In the genomic region with DNA sequence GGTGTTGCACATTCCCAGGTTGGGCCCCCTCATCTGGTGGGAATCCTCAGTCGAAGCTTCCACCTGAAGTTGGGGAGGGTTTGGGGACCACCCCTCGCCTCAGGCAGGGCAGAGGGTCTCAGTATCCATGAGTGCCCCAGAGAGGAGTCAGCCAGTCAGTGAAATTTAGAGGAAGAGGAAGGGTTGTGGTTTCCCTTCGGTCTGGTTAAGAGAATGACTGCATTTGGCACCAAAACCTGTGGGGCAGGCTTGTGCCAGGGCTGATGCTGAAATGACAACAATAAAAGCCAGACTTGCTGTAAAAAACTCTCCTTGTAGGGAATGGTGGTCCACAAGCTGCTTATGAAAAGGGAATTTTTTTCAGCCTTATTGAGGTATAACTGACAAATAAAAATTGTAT, we compare ENCODE assay signal across 18 cellular contexts. TPM values are rescaled to one million over a fixed set of nuclear protein-coding genes. Genes with fewer than 3 reads are reported as not detected.
DNase-seq lines count a peak whose midpoint lies in the region; ATAC-seq, FAIRE-seq and TF ChIP-seq lines count a peak whose summit lies in the region.
"Had no signal": no experiment of that assay in that cellular context is flagged by ENCODE, and none has a peak within 500 bp of the region (broad histone marks: within the 10 kb centered on the region; RNA-seq: fewer than 3 reads in every experiment).

No MANE protein-coding gene starts in this region.

- BruUV-seq in IMR-90 (replicated peaks; lab: Mats Ljungman, UMichigan) = no TSS peak
- no TSS peak for BruUV-seq in GM12878 (replicated peaks; lab: Mats Ljungman, UMichigan)

- no peak overlapping the region for H3K14ac ChIP-seq in IMR-90 (replicated peaks; ENCODE audit: low read depth, low read length)

- SMC1A ChIA-PET in GM12878 (lab: Charles Lee; ENCODE audit: uncharacterized antibody, unreplicated experiment) = interaction anchor here (2.9 kb wide), 1 partner anchor 21 kb away, joined by 12 read pairs; no protein-coding TSS in a partner anchor

- peak overlapping the region; percentile 33; the same call in 1 of the 2 replicates for H3K18ac ChIP-seq in IMR-90 (ENCODE audit: low read depth, low read length)

- H3K79me2 ChIP-seq in GM12878 (ENCODE audit: control insufficient read depth, insufficient read depth, low read length) = no peaks in the 10 kb centered on the region

- in situ Hi-C loops in IMR-90 (cut with MboI; ENCODE audit: low sequenced_read_pairs) = no loop called here
- in situ Hi-C loops in GM12878 (cut with MboI) = no loop called here

- dilution Hi-C loops in IMR-90 (cut with HindIII; ENCODE audit: low sequenced_read_pairs, unreplicated experiment) = no loop called here

- no peak overlapping the region for H4K8ac ChIP-seq in IMR-90 (ENCODE audit: low read depth in 2 of 2, low read length in 2 of 2)

- no peak for DNase-seq in IMR-90
- DNase-seq in GM12878 (ENCODE audit: low read depth, low spot score) = no peak
- peak; percentile 24 for DNase-seq in prostate gland (ENCODE audit: low spot score)
- DNase-seq in HUDEP-2 (lab: John Stamatoyannopoulos, UW; ENCODE audit: unreplicated experiment in 76 of 76) = no peak
- DNase-seq in stimulated activated naive CD4-positive, alpha-beta T cell (lab: John Stamatoyannopoulos, UW) = no peak
- no peak for DNase-seq in SHP77 treated with DMSO at 0.1 percent for 48 hours (lab: John Stamatoyannopoulos, UW)
- DNase-seq: activated naive CD4-positive, alpha-beta T cell treated with Interleukin-2 at 50 U/mL for 16 hours; GM23248; Karpas-422; naive thymus-derived CD8-positive, alpha-beta T cell; NCI-H1930; NCI-H526 treated with DMSO at 0.1 percent for 48 hours; retina; SIG-M5; stimulated activated CD4-positive, alpha-beta T cell treated with anti-CD3 and anti-CD28 coated beads, Interleukin-2, amount 100 ng/mL, for 48 hours had no signal

- H3K4me1 ChIP-seq in IMR-90 (ENCODE audit: control insufficient read depth, insufficient read depth, low read length) (peaks cover 21% of the 10 kb centered on the region), GM12878 (ENCODE audit: control insufficient read depth, insufficient read depth, low read length) (no peaks in the 10 kb centered on the region), prostate gland (replicated peaks) (no peaks in the 10 kb centered on the region)

- H3K27me3 ChIP-seq in IMR-90 (ENCODE audit: control insufficient read depth, insufficient read depth, low read length) (no peaks in the 10 kb centered on the region), GM12878 (replicated peaks in 1 of 2; ENCODE audit: control insufficient read depth in 2 of 2, insufficient read depth in 2 of 2, low read length in 1 of 2) (no peaks in the 10 kb centered on the region), prostate gland (replicated peaks; ENCODE audit: insufficient read depth) (no peaks in the 10 kb centered on the region)

- TF ChIP-seq CTCF in IMR-90 (conservative IDR thresholded peaks at IDR 0.05; ENCODE audit: low read depth, low read length) (no peak), GM12878 (IDR thresholded peaks at IDR 0.05 in 2 of 3, conservative IDR thresholded peaks at IDR 0.05 in 1 of 3; ENCODE audit: control insufficient read depth in 2 of 3, extremely low read depth in 1 of 3, insufficient read depth in 1 of 3, low read depth in 3 of 3, low read length in 3 of 3) (no peak), prostate gland (IDR thresholded peaks at IDR 0.05) (no peak)

- H3K36me3 ChIP-seq in IMR-90 (ENCODE audit: control insufficient read depth, insufficient read depth, low read length) = peaks cover 3% of the 10 kb centered on the region; the same call in 1 of the 2 replicates
- H3K36me3 ChIP-seq in GM12878 (ENCODE audit: control insufficient read depth in 2 of 2, insufficient read depth in 2 of 2, low read length in 1 of 2) = no peaks in the 10 kb centered on the region
- H3K36me3 ChIP-seq in prostate gland = no peaks in the 10 kb centered on the region

- H3K79me1 ChIP-seq in IMR-90 (ENCODE audit: low read depth in 1 of 2, low read length in 2 of 2) = peaks cover 3 to 14% of the 10 kb centered on the region in 2 experiments; a peak in 3 of 4 replicates

- no peak overlapping the region for H2BK120ac ChIP-seq in IMR-90 (ENCODE audit: low read depth, low read length)

- no peak for TF ChIP-seq RAD21 in IMR-90 (IDR thresholded peaks at IDR 0.05; ENCODE audit: low read length)
- TF ChIP-seq RAD21 in GM12878 (IDR thresholded peaks at IDR 0.05; ENCODE audit: insufficient read depth, low read depth, low read length) = no peak

- H2BK5ac ChIP-seq in IMR-90 (ENCODE audit: low read depth, low read length, poor library complexity, severe bottlenecking) = no peak overlapping the region

- no peak for FAIRE-seq in GM12878 (lab: Jason Lieb, UNC)
- FAIRE-seq: endometrium had no signal

- no peak overlapping the region for H3K4me3 ChIP-seq in IMR-90 (ENCODE audit: insufficient read depth, low read depth, low read length)
- no peak overlapping the region for H3K4me3 ChIP-seq in GM12878
- no peak overlapping the region for H3K4me3 ChIP-seq in prostate gland
- H3K4me3 ChIP-seq: GM23248 had no signal

- H3K9ac ChIP-seq in IMR-90 (ENCODE audit: low read depth, low read length) = no peak overlapping the region
- no peak overlapping the region for H3K9ac ChIP-seq in GM12878 (ENCODE audit: control insufficient read depth, insufficient read depth, low read length)
- H3K9ac ChIP-seq: GM23248 had no signal

- H3K9me1 ChIP-seq in IMR-90 (ENCODE audit: insufficient read depth, low read length) = peaks cover 8% of the 10 kb centered on the region

- H2BK20ac ChIP-seq in IMR-90 (ENCODE audit: low read depth, low read length) = no peak overlapping the region

- POLR2A ChIA-PET in IMR-90 (lab: Charles Lee; ENCODE audit: unreplicated experiment) = no interaction called here
- POLR2A ChIA-PET in GM12878 (lab: Charles Lee) = interaction anchor here (0.6 to 1.5 kb wide), 2 partner anchors 20 to 29 kb away, joined by 6 to 8 read pairs; no protein-coding TSS in a partner anchor

- no peak for TF ChIP-seq POLR2A in IMR-90 (IDR thresholded peaks at IDR 0.05; ENCODE audit: low read depth, low read length)
- TF ChIP-seq POLR2A in GM12878 (IDR thresholded peaks at IDR 0.05; ENCODE audit: low read depth, low read length) = no peak
- no peak for TF ChIP-seq POLR2A in prostate gland (IDR thresholded peaks at IDR 0.05)

- no peak overlapping the region for H2BK15ac ChIP-seq in IMR-90 (ENCODE audit: low read depth, low read length)

- ATAC-seq in GM18870 (IDR thresholded peaks at IDR 0.05; ENCODE audit: unreplicated experiment) (peak; percentile 40), IMR-90 (ENCODE audit: low read depth) (no peak), GM12878 (peak; percentile 85), HG02610 (IDR thresholded peaks at IDR 0.05; ENCODE audit: unreplicated experiment) (no peak)
- ATAC-seq: naive thymus-derived CD8-positive, alpha-beta T cell had no signal

- H3K23ac ChIP-seq in IMR-90 (ENCODE audit: low read depth, low read length) = no peak overlapping the region

- no peaks in the 10 kb centered on the region for H4K20me1 ChIP-seq in IMR-90 (ENCODE audit: insufficient read depth, low read length)
- no peaks in the 10 kb centered on the region for H4K20me1 ChIP-seq in GM12878 (ENCODE audit: control insufficient read depth, insufficient read depth)

- H3K9me3 ChIP-seq in IMR-90 (ENCODE audit: control insufficient read depth, insufficient read depth, low read length) = no peaks in the 10 kb centered on the region
- H3K9me3 ChIP-seq in GM12878 (replicated peaks; ENCODE audit: control insufficient read depth, insufficient read depth, low read length) = no peaks in the 10 kb centered on the region; the same call in 2 of the 3 replicates
- H3K9me3 ChIP-seq in prostate gland = no peaks in the 10 kb centered on the region

- H4K5ac ChIP-seq in IMR-90 (ENCODE audit: low read depth, low read length) = no peak overlapping the region

- H3K4ac ChIP-seq in IMR-90 (ENCODE audit: low read depth, low read length) = no peak overlapping the region

- WGBS in IMR-90 (ENCODE audit: extremely low coverage in 2 of 2, insufficient read length in 1 of 2), 2 experiments = no CpG with 5 or more reads among the region's 3 CpGs
- 21% methylated on average over 3 of the region's 3 CpGs for WGBS in GM12878 (ENCODE audit: insufficient coverage, insufficient replicate concordance, low lambda C conversion rate, missing lambda C conversion rate)
- 50% methylated on average over 3 of the region's 3 CpGs for WGBS in prostate gland

- TF ChIP-seq EP300 in GM12878 (IDR thresholded peaks at IDR 0.05; ENCODE audit: borderline replicate concordance in 1 of 2, control insufficient read depth in 1 of 2, low read depth in 2 of 2, low read length in 2 of 2) = no peak

- H3K4me2 ChIP-seq in IMR-90 (ENCODE audit: low read depth, low read length) = no peak overlapping the region
- no peak overlapping the region for H3K4me2 ChIP-seq in GM12878 (ENCODE audit: control insufficient read depth, insufficient read depth)

- CTCF ChIA-PET in IMR-90 (lab: Yijun Ruan, JAX) (no interaction called here), GM12878 (lab: Yijun Ruan, JAX) (interaction anchor here (1.0 kb wide), 1 partner anchor 80 kb away, joined by 4 read pairs; no protein-coding TSS in a partner anchor)

- H3K27ac ChIP-seq in IMR-90 (ENCODE audit: insufficient read depth, low read length) (no peak overlapping the region), GM12878 (ENCODE audit: control insufficient read depth, insufficient read depth) (no peak overlapping the region; the same call in 1 of the 2 replicates), prostate gland (no peak overlapping the region)
- H3K27ac ChIP-seq: GM23248 had no signal

- H2AK9ac ChIP-seq in IMR-90 (replicated peaks; ENCODE audit: low read depth, low read length, poor library complexity) = no peak overlapping the region

- no peak overlapping the region for H2AFZ ChIP-seq in IMR-90 (replicated peaks; ENCODE audit: low read length, poor library complexity)
- H2AFZ ChIP-seq in GM12878 (ENCODE audit: control insufficient read depth, low read depth, low read length) = no peak overlapping the region
- H2AFZ ChIP-seq: GM23248 had no signal

- RAD21 ChIA-PET in GM12878 (lab: Charles Lee; ENCODE audit: unreplicated experiment) = interaction anchor here (1.6 to 1.8 kb wide), 2 partner anchors 18 to 22 kb away, joined by 4 read pairs; partner anchors contain the start of gene LMCD1

- peak overlapping the region; percentile 54; the same call in 1 of the 2 replicates for H2AK5ac ChIP-seq in IMR-90 (ENCODE audit: low read depth, low read length)

- no peak overlapping the region for H4K91ac ChIP-seq in IMR-90 (ENCODE audit: insufficient read depth, low read depth, low read length)

- intact Hi-C loops in IMR-90 (cut with micrococcal nuclease) (no loop called here), GM12878 (cut with micrococcal nuclease; ENCODE audit: unreplicated experiment) (no loop called here), prostate gland (cut with DNase I) (no loop called here)

- no peak overlapping the region for H3K56ac ChIP-seq in IMR-90 (ENCODE audit: extremely low read depth, insufficient read depth, low read length)

RNA-seq across cellular contexts. Expression of gene LMCD1, which starts 22.6 kb away (rescaled TPM):
- total RNA-seq in IMR-90 (2012; rRNA removed) (33.6 and 50.0 TPM in 2 replicates), GM12878 (2014; rRNA removed) (2.5 and 3.2 TPM in 2 replicates), GM12878 (2014; rRNA removed; fragmentation: Illumina TruSeq; extraction: Trizol) (0.83 and 0.89 TPM in 2 replicates), GM12878 (2021) (1.7 and 1.9 TPM in 2 replicates), prostate gland (100 to 1,000 TPM in 1 of 2 donors, 10 to 100 TPM in 1; 73.0 to 144 TPM)
- polyA plus RNA-seq in IMR-90 (2012; rRNA removed) (43.1 and 53.8 TPM in 2 replicates), GM12878 (2011; rRNA removed) (4.2 and 6.4 TPM in 2 replicates), GM12878 (2014; fragmentation: Illumina TruSeq; extraction: Trizol) (1.3 and 1.7 TPM in 2 replicates), GM12878 (2014; fragmentation: Nextera tagmentation; extraction: Ambion mirVana) (under 1 TPM; 0.27 to 0.35 TPM), GM12878 (2014; rRNA removed) (1.7 and 3.3 TPM in 2 replicates), GM12878 (2016; fragmentation: Nextera tagmentation; extraction: Ambion mirVana) (1 to 10 TPM in 1 of 2 experiments, under 1 TPM in 1; 0.81 to 1.7 TPM)
- 47.4 and 70.5 TPM in 2 replicates for polyA plus RNA-seq in IMR-90 (2012; cell fraction: cytosol; rRNA removed)
- 28.7 and 43.9 TPM in 2 replicates for polyA plus RNA-seq in IMR-90 (2012; cell fraction: nucleus; rRNA removed; ENCODE audit: low replicate concordance)
- total RNA-seq in GM12878 (2013; cell fraction: nucleolus; rRNA removed) = 14.3 and 18.7 TPM in 2 replicates
- 0.68 TPM for polyA plus RNA-seq in GM12878 (2011; ENCODE audit: low read depth)
- 6.5 and 7.6 TPM in 2 replicates for polyA plus RNA-seq in GM12878 (2011; cell fraction: cytosol; rRNA removed)
- 6.5 and 7.1 TPM in 2 replicates for polyA plus RNA-seq in GM12878 (2011; cell fraction: nucleus; rRNA removed)
- 2.4 and 3.3 TPM in 2 replicates for polyA plus RNA-seq in GM12878 (2012)
- polyA minus RNA-seq in GM12878 (2011; rRNA and poly(A)+ RNA removed) = 1.6 and 2.0 TPM in 2 replicates
- 1.4 and 1.7 TPM in 2 replicates for polyA minus RNA-seq in GM12878 (2011; cell fraction: cytosol; rRNA and poly(A)+ RNA removed)
- polyA minus RNA-seq in GM12878 (2011; cell fraction: nucleus; rRNA and poly(A)+ RNA removed) = 2.2 and 3.2 TPM in 2 replicates
- total RNA-seq: naive thymus-derived CD8-positive, alpha-beta T cell had no signal

Comparison
In these comparisons a context has a peak if more than half of its experiments do, and no peak if none do; other contexts are left out.
1. ATAC-seq: peak in GM18870 (single experiment) and GM12878 (single experiment); none in IMR-90 (single experiment) and HG02610 (single experiment).